12 cellular contexts compared by ENCODE assay signal in the genomic region with DNA sequence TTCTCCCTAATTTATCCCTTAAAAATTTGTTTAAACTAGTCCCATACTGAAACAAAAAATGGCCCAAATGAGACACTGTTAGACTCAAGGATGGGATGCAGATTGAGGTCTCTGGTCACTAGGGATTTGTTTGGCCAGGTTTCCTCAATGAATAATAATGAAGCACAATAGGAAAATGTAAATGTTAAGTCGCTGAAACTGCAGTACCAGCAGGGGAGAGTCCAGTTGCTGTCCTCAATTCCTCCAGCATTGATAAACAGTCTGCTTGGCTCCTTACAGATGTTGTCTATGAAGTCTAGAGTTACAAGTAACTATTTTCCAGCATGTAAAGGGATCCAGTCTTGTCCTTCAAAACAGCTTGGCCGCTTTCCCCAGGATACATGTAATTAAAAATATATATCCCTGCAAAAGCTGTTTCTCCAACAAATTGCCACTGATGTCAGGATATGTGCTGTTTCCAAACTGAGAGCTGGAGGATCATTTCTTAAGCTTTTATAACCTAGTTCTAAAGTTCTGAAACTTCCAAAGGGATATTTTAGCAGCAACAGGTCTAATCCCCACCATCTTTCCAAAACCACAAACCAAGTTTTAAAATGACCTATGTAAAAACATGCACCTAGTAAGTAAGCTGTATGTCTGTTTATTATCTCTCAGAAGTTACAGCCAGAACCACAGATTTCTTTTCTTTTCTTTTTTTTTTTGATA. TPM values are rescaled to one million over a fixed set of nuclear protein-coding genes. Genes with fewer than 3 reads are reported as not detected.
A peak's percentile ranks its signal among the peaks of the same experiment; 100 is the strongest.
DNase-seq lines count a peak whose midpoint lies in the region; ATAC-seq, FAIRE-seq and TF ChIP-seq lines count a peak whose summit lies in the region.
"Had no signal": no experiment of that assay in that cellular context is flagged by ENCODE, and none has a peak within 500 bp of the region (broad histone marks: within the 10 kb centered on the region; RNA-seq: fewer than 3 reads in every experiment).

No MANE protein-coding gene starts in this region.

- intact Hi-C loops in Right ventricle myocardium superior (cut with DNase I) = no loop called here

- H3K4me1 ChIP-seq in cardiac muscle cell (ENCODE audit: low read depth) (peaks cover 56% of the 10 kb centered on the region), muscle layer of duodenum (ENCODE audit: control insufficient read depth in 1 of 2, insufficient read depth in 2 of 2, low read length in 2 of 2) (peaks cover 15 to 64% of the 10 kb centered on the region in 2 donors), upper lobe of left lung (peaks cover 23 to 30% (median 28%) of the 10 kb centered on the region in 4 donors), Karpas-422 (ENCODE audit: low read length) (peaks cover 33% of the 10 kb centered on the region)

- WGBS in upper lobe of left lung, 2 donors = 54 to 62% methylated on average over 2 of the region's 2 CpGs

- H2AFZ ChIP-seq in Karpas-422 (ENCODE audit: low read length) = no peak overlapping the region

- H3K27ac ChIP-seq in cardiac muscle cell = no peak overlapping the region
- H3K27ac ChIP-seq in muscle layer of duodenum (ENCODE audit: low read length) = no peak overlapping the region
- peak overlapping the region; percentile 86 to 96 (median 92) for H3K27ac ChIP-seq in upper lobe of left lung
- H3K27ac ChIP-seq in Karpas-422 (ENCODE audit: low read length) = no peak overlapping the region

- no peak overlapping the region for H3K9ac ChIP-seq in Karpas-422 (ENCODE audit: low read length)

- peaks cover 12% of the 10 kb centered on the region for H3K36me3 ChIP-seq in cardiac muscle cell
- H3K36me3 ChIP-seq in muscle layer of duodenum (ENCODE audit: control insufficient read depth in 1 of 2, insufficient read depth in 2 of 2, low read length in 2 of 2) = no peaks in the 10 kb centered on the region
- peaks cover 0 to 37% (median 3%) of the 10 kb centered on the region in 4 donors for H3K36me3 ChIP-seq in upper lobe of left lung
- no peaks in the 10 kb centered on the region for H3K36me3 ChIP-seq in Karpas-422 (ENCODE audit: insufficient read depth, low read length)

- H3K27me3 ChIP-seq in cardiac muscle cell (no peaks in the 10 kb centered on the region), muscle layer of duodenum (ENCODE audit: low read depth, low read length) (no peaks in the 10 kb centered on the region), upper lobe of left lung (no peaks in the 10 kb centered on the region), Karpas-422 (ENCODE audit: low read length) (no peaks in the 10 kb centered on the region)

- TF ChIP-seq CTCF in cardiac muscle cell (IDR thresholded peaks at IDR 0.05; ENCODE audit: low read depth, low read length) (no peak), epithelial cell of proximal tubule (conservative IDR thresholded peaks at IDR 0.05; ENCODE audit: low read depth, low read length) (no peak), upper lobe of left lung (IDR thresholded peaks at IDR 0.05) (no peak)

- TF ChIP-seq POLR2A in upper lobe of left lung (IDR thresholded peaks at IDR 0.05) = no peak

- no peaks in the 10 kb centered on the region for H3K9me2 ChIP-seq in Karpas-422 (replicated peaks; ENCODE audit: insufficient read depth, low read length)

- H3K9me3 ChIP-seq in cardiac muscle cell (ENCODE audit: low read depth) (no peaks in the 10 kb centered on the region), muscle layer of duodenum (ENCODE audit: control insufficient read depth in 1 of 2, low read length in 2 of 2) (no peaks in the 10 kb centered on the region), upper lobe of left lung (no peaks in the 10 kb centered on the region), Karpas-422 (ENCODE audit: low read length) (no peaks in the 10 kb centered on the region)

- H3K4me3 ChIP-seq in cardiac muscle cell (peak overlapping the region; percentile 99), epithelial cell of proximal tubule (ENCODE audit: low read depth, low read length) (peak overlapping the region; percentile 80), muscle layer of duodenum (ENCODE audit: low read depth in 1 of 2, low read length in 2 of 2) (peak overlapping the region; percentile 55 to 94), upper lobe of left lung (peak overlapping the region; percentile 66 to 97 (median 87)), Karpas-422 (ENCODE audit: low read length) (no peak overlapping the region)

- no peak for TF ChIP-seq EP300 in upper lobe of left lung (IDR thresholded peaks at IDR 0.05)

- ATAC-seq in Right ventricle myocardium superior (ENCODE audit: poor library complexity) (no peak), upper lobe of left lung (ENCODE audit: low FRiP score in 2 of 2) (no peak)
- ATAC-seq: T-cell had no signal

- peak in 1 of 2 donors; percentile 50 for DNase-seq in cardiac muscle cell (ENCODE audit: low read depth in 1 of 2, low spot score in 1 of 2)
- DNase-seq in Right ventricle myocardium superior = no peak
- no peak for DNase-seq in epithelial cell of proximal tubule (ENCODE audit: low read depth)
- no peak for DNase-seq in upper lobe of left lung
- DNase-seq in RCC 7860 (ENCODE audit: low spot score) = no peak
- no peak for DNase-seq in GDM1 (lab: John Stamatoyannopoulos, UW)
- DNase-seq in Karpas-422 = no peak
- DNase-seq: activated T-cell treated with anti-CD3 and anti-CD28 coated beads, Interleukin-2, amount 50 U/mL, for 48 hours; islet precursor cell; NCI-H510A; T-cell had no signal

- H3K79me2 ChIP-seq in Karpas-422 (ENCODE audit: low read length) = no peaks in the 10 kb centered on the region

- H3K4me2 ChIP-seq in Karpas-422 (ENCODE audit: low read depth, low read length, poor library complexity, severe bottlenecking) = no peak overlapping the region

- H4K20me1 ChIP-seq in Karpas-422 (ENCODE audit: insufficient read depth, low read depth, low read length) = no peaks in the 10 kb centered on the region

- FAIRE-seq in RCC 7860 (lab: Jason Lieb, UNC) = no peak

RNA-seq across cellular contexts. Expression of gene FZD4, which starts 2.1 kb away (rescaled TPM):
- total RNA-seq in cardiac muscle cell (37.2 and 46.4 TPM in 2 replicates), Right ventricle myocardium superior (26.9 TPM), epithelial cell of proximal tubule (3.2 and 4.7 TPM in 2 replicates), upper lobe of left lung (10 to 100 TPM; 24.1 to 69.2 (median 38.2) TPM)
- polyA plus RNA-seq in cardiac muscle cell = 18.8 and 19.3 TPM in 2 replicates
- total RNA-seq in Karpas-422 (2014; rRNA removed; shearing (Covaris generic); ENCODE audit: low replicate concordance) = 1.8 and 1.9 TPM in 2 replicates

Comparison
In these comparisons a context has a peak if more than half of its experiments do, and no peak if none do; other contexts are left out.
1. H3K27ac ChIP-seq: peak in upper lobe of left lung (4 of 4); none in cardiac muscle cell (single experiment), muscle layer of duodenum (single experiment) and Karpas-422 (single experiment).